8 cellular contexts compared by ENCODE assay signal in genomic region chr10:92573091-92573797, GRCh38. TPM values are rescaled to one million over a fixed set of nuclear protein-coding genes. Genes with fewer than 3 reads are reported as not detected.
DNase-seq lines count a peak whose midpoint lies in the region; ATAC-seq and TF ChIP-seq lines count a peak whose summit lies in the region.

No MANE protein-coding gene starts in this region.

- peak overlapping the region; percentile 93 for H3K9ac ChIP-seq in adipocyte (ENCODE audit: low read length)

- DNase-seq in G401 (ENCODE audit: low spot score) (peak; percentile 38), RPMI8226 (peak; percentile 57), adipocyte (ENCODE audit: low read depth) (peak; percentile 69), right atrium auricular region (ENCODE audit: low spot score) (no peak), posterior cingulate gyrus (peak in 8 of 10 donors; percentile 6 to 84 (median 20)), NCI-H2081 (lab: John Stamatoyannopoulos, UW) (no peak)

- H3K27ac ChIP-seq in right atrium auricular region: peak overlapping the region; percentile 91 to 93

- no peak for TF ChIP-seq CTCF in right atrium auricular region (IDR thresholded peaks at IDR 0.05)

- H3K4me3 ChIP-seq in adipocyte (ENCODE audit: low read length): peak overlapping the region; percentile 91
- H3K4me3 ChIP-seq in right atrium auricular region: peak overlapping the region; percentile 83 to 95

- H3K4me1 ChIP-seq in adipocyte (ENCODE audit: control insufficient read depth, insufficient read depth, low read length) (peaks cover 27% of the 10 kb centered on the region), right atrium auricular region (peaks cover 0 to 33% of the 10 kb centered on the region in 2 donors)

- H3K36me3 ChIP-seq in adipocyte (ENCODE audit: control insufficient read depth, insufficient read depth, low read length, severe bottlenecking) (no peaks in the 10 kb centered on the region), right atrium auricular region (no peaks in the 10 kb centered on the region)

- ATAC-seq in HG02884 (IDR thresholded peaks at IDR 0.05; ENCODE audit: unreplicated experiment) (peak; percentile 36), HG03439 (IDR thresholded peaks at IDR 0.05; ENCODE audit: unreplicated experiment) (no peak)

- H3K27me3 ChIP-seq in adipocyte (replicated peaks; ENCODE audit: control insufficient read depth, insufficient read depth, low read length): no peaks in the 10 kb centered on the region
- no peaks in the 10 kb centered on the region for H3K27me3 ChIP-seq in right atrium auricular region

- in situ Hi-C loops in G401 (cut with HindIII; ENCODE audit: low sequenced_read_pairs): no loop called here

- intact Hi-C loops in posterior cingulate gyrus (cut with DNase I): loop anchor here (10.0 kb wide), 1 partner anchor 778 kb away; the partner anchor contains the start of gene TNKS2

- no peaks in the 10 kb centered on the region for H3K9me3 ChIP-seq in adipocyte (ENCODE audit: control insufficient read depth, low read length)
- H3K9me3 ChIP-seq in right atrium auricular region: no peaks in the 10 kb centered on the region

RNA-seq across cellular contexts. Expression of gene IDE, which starts 0.6 kb away (rescaled TPM):
- 30.3 and 45.0 TPM in 2 replicates for total RNA-seq in G401 (2014; rRNA removed; shearing (Covaris generic))
- 10 to 100 TPM; 20.3 to 36.0 TPM for total RNA-seq in right atrium auricular region

RNA-seq across cellular contexts. Expression of gene KIF11, which starts 19.7 kb away (rescaled TPM):
- total RNA-seq in G401 (2014; rRNA removed; shearing (Covaris generic)): 18.6 and 39.8 TPM in 2 replicates
- 1 to 10 TPM in 1 of 2 donors, under 1 TPM in 1; 0.24 to 1.4 TPM for total RNA-seq in right atrium auricular region

Comparison
In these comparisons a context has a peak if more than half of its experiments do, and no peak if none do; other contexts are left out.
1. DNase-seq: peak in G401 (single experiment), RPMI8226 (single experiment), adipocyte (single experiment) and posterior cingulate gyrus (8 of 10); none in right atrium auricular region (single experiment) and NCI-H2081 (0 of 2).